1 cellular context compared by ENCODE assay signal in genomic region chr7:149220534-149220933, GRCh38.
A peak's percentile ranks its signal among the peaks of the same experiment; 100 is the strongest.
TF ChIP-seq lines count a peak whose summit lies in the region.

No MANE protein-coding gene starts in this region.

TF ChIP-seq in HepG2, 621 proteins besides CTCF, POLR2A, EP300 and RAD21:
- TF ChIP-seq CEBPB (IDR thresholded peaks at IDR 0.05; ENCODE audit: borderline replicate concordance, low read depth, low read length), result 0 out of 2 replicates have a peak, but pooled peaks have one; percentile 9
- TF ChIP-seq, protein P1, sequence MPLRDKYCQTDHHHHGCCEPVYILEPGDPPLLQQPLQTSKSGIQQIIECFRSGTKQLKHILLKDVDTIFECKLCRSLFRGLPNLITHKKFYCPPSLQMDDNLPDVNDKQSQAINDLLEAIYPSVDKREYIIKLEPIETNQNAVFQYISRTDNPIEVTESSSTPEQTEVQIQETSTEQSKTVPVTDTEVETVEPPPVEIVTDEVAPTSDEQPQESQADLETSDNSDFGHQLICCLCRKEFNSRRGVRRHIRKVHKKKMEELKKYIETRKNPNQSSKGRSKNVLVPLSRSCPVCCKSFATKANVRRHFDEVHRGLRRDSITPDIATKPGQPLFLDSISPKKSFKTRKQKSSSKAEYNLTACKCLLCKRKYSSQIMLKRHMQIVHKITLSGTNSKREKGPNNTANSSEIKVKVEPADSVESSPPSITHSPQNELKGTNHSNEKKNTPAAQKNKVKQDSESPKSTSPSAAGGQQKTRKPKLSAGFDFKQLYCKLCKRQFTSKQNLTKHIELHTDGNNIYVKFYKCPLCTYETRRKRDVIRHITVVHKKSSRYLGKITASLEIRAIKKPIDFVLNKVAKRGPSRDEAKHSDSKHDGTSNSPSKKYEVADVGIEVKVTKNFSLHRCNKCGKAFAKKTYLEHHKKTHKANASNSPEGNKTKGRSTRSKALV (CRISPR knock-in tag; IDR thresholded peaks at IDR 0.05), result no peak
TF ChIP-seq in HepG2: peak in this region for 1.
